In genomic region chr11:32569313-32569881, GRCh38 we compare ENCODE assay signal across 10 cellular contexts.
"Had no signal": no experiment of that assay in that cellular context is flagged by ENCODE, and none has a peak within 500 bp of the region (broad histone marks: within the 10 kb centered on the region; RNA-seq: fewer than 3 reads in every experiment).

No MANE protein-coding gene starts in this region.

- H3K4me3 Mint-ChIP-seq: GM23338, HFFc6 had no signal

- H3K4me1 ChIP-seq: HAP-1 had no signal

- H2AFZ ChIP-seq: GM23248 had no signal

- H3K36me3 ChIP-seq: HAP-1 had no signal

- H3K9ac ChIP-seq: GM23248 had no signal

- H3K9me3 Mint-ChIP-seq: GM23338, HFFc6 had no signal

- H3K9me3 ChIP-seq: HAP-1 had no signal

- H3K27ac ChIP-seq: GM23248 had no signal

- H3K4me2 ChIP-seq: GM23338 had no signal

- FAIRE-seq: H1, H54 had no signal

- H3K27ac Mint-ChIP-seq: GM23338, HFFc6 had no signal

- H3K4me3 ChIP-seq: GM23248, GM23338, HAP-1 had no signal

- ATAC-seq: GM23338, HCT116 had no signal

- DNase-seq: GM23248, GOT3, H7, HCEC 1CT, HFFc6 had no signal
